Comparison of ENCODE assay signal across 22 cellular contexts in genomic region chr3:155983834-155984474, GRCh38.
A peak's percentile ranks its signal among the peaks of the same experiment; 100 is the strongest.
DNase-seq lines count a peak whose midpoint lies in the region; ATAC-seq, FAIRE-seq and TF ChIP-seq lines count a peak whose summit lies in the region.
"Had no signal": no experiment of that assay in that cellular context is flagged by ENCODE, and none has a peak within 500 bp of the region (broad histone marks: within the 10 kb centered on the region; RNA-seq: fewer than 3 reads in every experiment).

No MANE protein-coding gene starts in this region.

- in situ Hi-C loops in KBM-7 (cut with MboI; ENCODE audit: low pct_unique_long_range_greater_than_20kb, low sequenced_read_pairs) = no loop called here
- in situ Hi-C loops in K562 (cut with MboI) = no loop called here
- in situ Hi-C loops in HAP-1 (cut with MboI; ENCODE audit: low sequenced_read_pairs) = no loop called here

- no peaks in the 10 kb centered on the region for H3K79me2 ChIP-seq in K562 (ENCODE audit: control insufficient read depth, insufficient read depth, low read length)

- CTCF ChIA-PET in K562 (lab: Yijun Ruan, JAX; ENCODE audit: low intra/inter-chr PET ratio) = no interaction called here

- FAIRE-seq in D721Med (lab: Jason Lieb, UNC) (no peak), K562 (lab: Jason Lieb, UNC) (no peak)
- FAIRE-seq: endometrium, G401.6 had no signal

- TF ChIP-seq POLR2A in K562 (conservative IDR thresholded peaks at IDR 0.05) = no peak

- H3K9me3 ChIP-seq in K562 (replicated peaks; ENCODE audit: control insufficient read depth, insufficient read depth, low read depth, low read length) (no peaks in the 10 kb centered on the region), HAP-1 (no peaks in the 10 kb centered on the region)
- H3K9me3 ChIP-seq: colonic mucosa, prostate gland, SJCRH30, upper lobe of left lung had no signal

- WGBS in K562 (ENCODE audit: insufficient coverage, low coverage, missing lambda C conversion rate) = 16% methylated on average over 1 of the region's 1 CpG

- ATAC-seq in K562 = peak; percentile 85
- ATAC-seq in HG03108 (IDR thresholded peaks at IDR 0.05; ENCODE audit: unreplicated experiment) = no peak
- ATAC-seq: activated naive CD4-positive, alpha-beta T cell treated with anti-CD3 and anti-CD28 coated beads, Interleukin-2, amount 50 U/mL, for 72 hours; activated T-cell treated with anti-CD3 and anti-CD28 coated beads, Interleukin-2, amount 50 U/mL, for 72 hours had no signal

- DNase-seq in D721Med (ENCODE audit: insufficient read length, low spot score) = no peak
- peak; percentile 38 for DNase-seq in KBM-7
- peak in 2 of 4 experiments; percentile 12 to 36 for DNase-seq in K562 (ENCODE audit: extremely low read depth in 1 of 4, low spot score in 3 of 4)
- DNase-seq in lung microvascular endothelial cell (ENCODE audit: low read depth in 2 of 2) = peak; percentile 10 to 15
- DNase-seq in HAP-1 (ENCODE audit: low spot score in 2 of 2) = no peak
- no peak for DNase-seq in NCI-H2029 (lab: John Stamatoyannopoulos, UW)
- DNase-seq in NCI-H2081 (lab: John Stamatoyannopoulos, UW) = no peak
- DNase-seq: activated CD4-positive, alpha-beta T cell treated with anti-CD3 and anti-CD28 coated beads for 1 hour; activated T-cell treated with anti-CD3 and anti-CD28 coated beads, Interleukin-2, amount 50 U/mL, for 72 hours; colonic mucosa; COR-L47; NCI-H187; NCI-H446 treated with DMSO at 0.1 percent for 48 hours; stimulated activated CD4-positive, alpha-beta T cell treated with anti-CD3 and anti-CD28 coated beads, Interleukin-4, amount 100 ng/mL, for 24 hours; upper lobe of left lung had no signal

- H3K36me3 ChIP-seq in K562 (ENCODE audit: control insufficient read depth, insufficient read depth, low read length) = no peaks in the 10 kb centered on the region
- H3K36me3 ChIP-seq in HAP-1 (replicated peaks) = no peaks in the 10 kb centered on the region; the same call in 1 of the 2 replicates
- H3K36me3 ChIP-seq: colonic mucosa, prostate gland, SJCRH30, upper lobe of left lung had no signal

- H3K4me1 ChIP-seq in K562 (replicated peaks in 1 of 2; ENCODE audit: control insufficient read depth in 2 of 2, insufficient read depth in 2 of 2, low read length in 2 of 2) = no peaks in the 10 kb centered on the region
- no peaks in the 10 kb centered on the region for H3K4me1 ChIP-seq in HAP-1
- H3K4me1 ChIP-seq: colonic mucosa, prostate gland, SJCRH30, upper lobe of left lung had no signal

- POLR2A ChIA-PET in K562 (lab: Yijun Ruan, JAX) = no interaction called here

- peak overlapping the region; percentile 40; the same call in 1 of the 2 replicates for H2AFZ ChIP-seq in K562 (ENCODE audit: low read depth, low read length)

- no peak overlapping the region for H3K4me3 ChIP-seq in K562
- H3K4me3 ChIP-seq in HAP-1 = no peak overlapping the region
- H3K4me3 ChIP-seq: colonic mucosa, prostate gland, SJCRH30, smooth muscle cell, upper lobe of left lung had no signal

- H3K4me2 ChIP-seq in K562 (ENCODE audit: insufficient read depth, low read length) = no peak overlapping the region
- H3K4me2 ChIP-seq: smooth muscle cell had no signal

- H4K20me1 ChIP-seq in K562 (replicated peaks; ENCODE audit: control insufficient read depth, insufficient read depth, low read length) = no peaks in the 10 kb centered on the region

- H3K9me1 ChIP-seq in K562 (ENCODE audit: control insufficient read depth, insufficient read depth, low read length) = no peaks in the 10 kb centered on the region

- TF ChIP-seq CTCF in D721Med (IDR thresholded peaks at IDR 0.05; ENCODE audit: insufficient read depth, missing control alignments) (peak; percentile 19), K562 (IDR thresholded peaks at IDR 0.05 in 2 of 3, conservative IDR thresholded peaks at IDR 0.05 in 1 of 3; ENCODE audit: insufficient read depth in 2 of 3, low read depth in 1 of 3, low read length in 3 of 3) (peak; percentile 28 to 62 (median 42); a peak in 4 of 6 replicates)

- no peak overlapping the region for H3K9ac ChIP-seq in K562 (ENCODE audit: insufficient read depth in 1 of 2, low read depth in 2 of 2, low read length in 2 of 2)

- peak in 1 of 2 experiments; percentile 64; a peak in 3 of 4 replicates for TF ChIP-seq RAD21 in K562 (CRISPR knock-in tag; conservative IDR thresholded peaks at IDR 0.05 in 1 of 2, IDR thresholded peaks at IDR 0.05 in 1 of 2)

- no peak overlapping the region for H3K27ac ChIP-seq in K562 (ENCODE audit: extremely low read depth, low read depth, low read length)
- H3K27ac ChIP-seq: colonic mucosa, prostate gland, SJCRH30, upper lobe of left lung had no signal

- BruUV-seq in K562 (replicated peaks; lab: Mats Ljungman, UMichigan) = no TSS peak

- intact Hi-C loops in K562 (cut with micrococcal nuclease) = loop anchor here (1.0 to 5.0 kb wide), 3 partner anchors 112 to 231 kb away; partner anchors contain the start of genes C3orf33 and GMPS

- no peaks in the 10 kb centered on the region for H3K27me3 ChIP-seq in K562 (ENCODE audit: control insufficient read depth in 2 of 2, insufficient read depth in 2 of 2, low read length in 2 of 2)
- H3K27me3 ChIP-seq in HAP-1 (ENCODE audit: low read depth) = no peaks in the 10 kb centered on the region
- H3K27me3 ChIP-seq: colonic mucosa, SJCRH30, upper lobe of left lung had no signal

- no peak for TF ChIP-seq EP300 in K562 (IDR thresholded peaks at IDR 0.05; ENCODE audit: low read length)

TF ChIP-seq in K562, 482 proteins besides CTCF, POLR2A, EP300 and RAD21:
- TF ChIP-seq ZNF766 (CRISPR knock-in tag; conservative IDR thresholded peaks at IDR 0.05) = peak; percentile 61; the same call in 1 of the 2 replicates
- TF ChIP-seq ESRRB (CRISPR knock-in tag; IDR thresholded peaks at IDR 0.05; ENCODE audit: borderline replicate concordance) = no peak
- peak; percentile 91 for TF ChIP-seq SPI1 (IDR thresholded peaks at IDR 0.05; ENCODE audit: borderline replicate concordance, low read depth, low read length)
TF ChIP-seq in K562: peak in this region for 2.

Comparison
In these comparisons a context has a peak if more than half of its experiments do, and no peak if none do; other contexts are left out.
1. DNase-seq: peak in KBM-7 (single experiment) and lung microvascular endothelial cell (2 of 2); none in D721Med (single experiment), HAP-1 (0 of 2), NCI-H2029 (single experiment) and NCI-H2081 (0 of 2).